Comparison of ENCODE assay signal across 25 cellular contexts in the genomic region with DNA sequence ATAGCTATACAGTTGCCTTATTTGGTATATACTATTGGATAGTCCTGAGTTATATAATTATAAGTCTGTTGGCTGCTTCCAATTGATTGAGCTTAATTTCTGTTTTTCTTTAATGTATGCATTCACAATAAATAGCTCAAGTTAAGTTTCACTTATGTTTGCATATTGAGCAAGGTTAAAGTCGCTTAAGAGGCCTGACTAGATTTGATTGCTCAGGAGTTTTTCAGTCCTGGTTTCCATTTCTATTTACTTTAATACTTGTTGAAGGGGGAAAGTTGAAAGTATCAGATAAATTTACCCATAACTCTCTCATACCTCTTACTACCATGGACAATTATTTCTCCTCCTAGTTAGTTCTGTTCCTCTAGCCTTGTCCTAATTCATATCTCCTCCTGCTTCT.
"Had no signal": no experiment of that assay in that cellular context is flagged by ENCODE, and none has a peak within 500 bp of the region (broad histone marks: within the 10 kb centered on the region; RNA-seq: fewer than 3 reads in every experiment).

No MANE protein-coding gene starts in this region.

- H3K4me1 ChIP-seq: lower lobe of right lung, neural progenitor cell, right atrium auricular region, spleen, suprapubic skin, tibial nerve, uterus had no signal

- H3K27me3 ChIP-seq: hepatocyte, neural progenitor cell, neutrophil, ovary, right atrium auricular region, spleen, suprapubic skin, tibial nerve, uterus had no signal

- DNase-seq: islet precursor cell; lower lobe of right lung; mammary epithelial cell; mesenchymal stem cell; naive thymus-derived CD8-positive, alpha-beta T cell; occipital lobe; ovary; spleen; stimulated activated CD4-positive, alpha-beta T cell treated with anti-CD3 and anti-CD28 coated beads, Interleukin-4, amount 100 ng/mL, for 24 hours; stimulated activated naive CD4-positive, alpha-beta T cell; uterus had no signal

- H3K4me3 Mint-ChIP-seq: naive thymus-derived CD8-positive, alpha-beta T cell; nephron; neural progenitor cell; stimulated activated effector memory CD8-positive, alpha-beta T cell treated with anti-CD3 and anti-CD28 coated beads, Interleukin-12 subunit alpha, Interleukin-12 subunit beta, amount 100 ng/mL, for 72 hours; stimulated activated naive CD8-positive, alpha-beta T cell treated with anti-CD3 and anti-CD28 coated beads, Interleukin-15, Interleukin-2, amounts not matched to agents 100 ng/mL and 50 ng/mL, for 24 hours; type B pancreatic cell had no signal

- H3K4me2 ChIP-seq: hepatocyte, neural progenitor cell had no signal

- H2AFZ ChIP-seq: hepatocyte, neural progenitor cell had no signal

- H3K4me1 Mint-ChIP-seq: naive thymus-derived CD8-positive, alpha-beta T cell; neural progenitor cell; stimulated activated effector memory CD8-positive, alpha-beta T cell treated with anti-CD3 and anti-CD28 coated beads, Interleukin-12 subunit alpha, Interleukin-12 subunit beta, amount 100 ng/mL, for 72 hours had no signal

- H3K9me3 Mint-ChIP-seq: naive thymus-derived CD8-positive, alpha-beta T cell; nephron; stimulated activated effector memory CD8-positive, alpha-beta T cell treated with anti-CD3 and anti-CD28 coated beads, Interleukin-12 subunit alpha, Interleukin-12 subunit beta, amount 100 ng/mL, for 72 hours; stimulated activated naive CD8-positive, alpha-beta T cell treated with anti-CD3 and anti-CD28 coated beads, Interleukin-15, Interleukin-2, amounts not matched to agents 100 ng/mL and 50 ng/mL, for 24 hours; type B pancreatic cell had no signal

- H3K36me3 Mint-ChIP-seq: naive thymus-derived CD8-positive, alpha-beta T cell; stimulated activated effector memory CD8-positive, alpha-beta T cell treated with anti-CD3 and anti-CD28 coated beads, Interleukin-12 subunit alpha, Interleukin-12 subunit beta, amount 100 ng/mL, for 72 hours; type B pancreatic cell had no signal

- H3K27ac ChIP-seq: hepatocyte, lower lobe of right lung, neural progenitor cell, neutrophil, ovary, right atrium auricular region, skin epidermis, spleen, suprapubic skin, thoracic aorta, tibial nerve, uterus had no signal

- H3K27me3 Mint-ChIP-seq: progenitor cell of endocrine pancreas, type B pancreatic cell had no signal

- H3K9ac ChIP-seq: neural progenitor cell had no signal

- H3K27ac Mint-ChIP-seq: naive thymus-derived CD8-positive, alpha-beta T cell; nephron; neural progenitor cell; progenitor cell of endocrine pancreas; stimulated activated effector memory CD8-positive, alpha-beta T cell treated with anti-CD3 and anti-CD28 coated beads, Interleukin-12 subunit alpha, Interleukin-12 subunit beta, amount 100 ng/mL, for 72 hours; stimulated activated naive CD8-positive, alpha-beta T cell treated with anti-CD3 and anti-CD28 coated beads, Interleukin-15, Interleukin-2, amounts not matched to agents 100 ng/mL and 50 ng/mL, for 24 hours; type B pancreatic cell had no signal

- H3K36me3 ChIP-seq: lower lobe of right lung, neural progenitor cell, neutrophil, ovary, right atrium auricular region, spleen, suprapubic skin, thoracic aorta, tibial nerve, uterus had no signal

- H3K4me3 ChIP-seq: hepatocyte, lower lobe of right lung, neural progenitor cell, ovary, right atrium auricular region, skin epidermis, spleen, suprapubic skin, thoracic aorta, tibial nerve, uterus had no signal

- ATAC-seq: lower lobe of right lung; naive thymus-derived CD8-positive, alpha-beta T cell; sciatic nerve; stimulated activated effector memory CD8-positive, alpha-beta T cell treated with anti-CD3 and anti-CD28 coated beads, Interleukin-12 subunit alpha, Interleukin-12 subunit beta, amount 100 ng/mL, for 72 hours had no signal

- H3K9me3 ChIP-seq: lower lobe of right lung, neutrophil, ovary, right atrium auricular region, spleen, suprapubic skin, thoracic aorta, tibial nerve, uterus had no signal

- H3K79me2 ChIP-seq: hepatocyte had no signal
